1 cellular context compared by ENCODE assay signal in genomic region chr11:66420671-66421476, GRCh38.
TF ChIP-seq lines count a peak whose summit lies in the region.

Gene NPAS4 (plus strand): TSS chr11:66421035. CDS start chr11:66421180, 145 bp downstream.

TF ChIP-seq in GM23338, 12 proteins besides CTCF, POLR2A, EP300 and RAD21 (continued from another document):
- no peak for TF ChIP-seq ETS1 (IDR thresholded peaks at IDR 0.05)
- TF ChIP-seq ZNF462 (CRISPR knock-in tag; IDR thresholded peaks at IDR 0.05) = no peak
- no peak for TF ChIP-seq EZH2phosphoT487 (IDR thresholded peaks at IDR 0.05; ENCODE audit: unreplicated experiment)
